Comparison of ENCODE assay signal across 16 cellular contexts in the genomic region with DNA sequence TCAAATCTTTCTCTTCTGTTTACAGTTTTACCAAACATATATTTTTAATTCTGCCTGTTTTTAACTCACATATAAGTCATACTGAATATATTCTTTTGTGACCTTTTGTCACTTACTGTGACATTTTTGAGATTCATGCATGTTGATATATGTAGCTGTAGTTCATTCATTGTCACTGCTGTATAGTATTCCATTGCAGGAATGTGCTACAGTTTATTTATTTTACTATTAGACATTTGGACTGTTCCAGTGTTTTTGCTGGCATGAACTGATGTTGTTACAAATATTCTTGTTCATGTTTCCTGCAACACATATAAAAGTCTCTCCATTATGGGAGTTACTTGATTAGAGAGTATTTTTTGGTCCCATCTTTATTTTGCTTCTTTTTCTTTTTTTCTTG.
"Had no signal": no experiment of that assay in that cellular context is flagged by ENCODE, and none has a peak within 500 bp of the region (broad histone marks: within the 10 kb centered on the region; RNA-seq: fewer than 3 reads in every experiment).

No MANE protein-coding gene starts in this region.

- H3K27me3 ChIP-seq: dorsolateral prefrontal cortex, heart left ventricle, right lobe of liver, spleen had no signal

- DNase-seq: cortex of kidney; dorsolateral prefrontal cortex; effector CD8-positive, alpha-beta T cell; foreskin melanocyte; heart left ventricle; hippocampal formation; kidney glomerular epithelial cell; nephron progenitor cell; psoas muscle; retina; right lobe of liver; spleen; stimulated activated CD4-positive, alpha-beta T cell treated with anti-CD3 and anti-CD28 coated beads, Interleukin-15, amount 100 ng/mL, for 24 hours; stimulated activated CD4-positive, alpha-beta T cell treated with anti-CD3 and anti-CD28 coated beads, Interleukin-2, amount 100 ng/mL, for 24 hours; stimulated activated CD4-positive, alpha-beta T cell treated with anti-CD3 and anti-CD28 coated beads, Interleukin-4, amount 100 ng/mL, for 4 hours; stimulated activated naive B cell treated with anti-CD40 and anti-IgM and Interleukin-4, amounts not matched to agents 10 μg/mL and 1 μg/mL and 100 μg/mL, for 72 hours had no signal

- H3K4me3 ChIP-seq: dorsolateral prefrontal cortex, heart left ventricle, psoas muscle, right lobe of liver, spleen had no signal

- H3K27me3 Mint-ChIP-seq: stimulated activated naive B cell treated with anti-CD40 and anti-IgM and Interleukin-4, amounts not matched to agents 10 μg/mL and 1 μg/mL and 100 μg/mL, for 72 hours had no signal

- H3K27ac ChIP-seq: dorsolateral prefrontal cortex, heart left ventricle, psoas muscle, right lobe of liver, spleen had no signal

- ATAC-seq: heart left ventricle; psoas muscle; right lobe of liver; stimulated activated naive B cell treated with anti-CD40 and anti-IgM and Interleukin-4, amounts not matched to agents 10 μg/mL and 1 μg/mL and 100 μg/mL, for 72 hours had no signal

- H3K36me3 ChIP-seq: right lobe of liver had no signal

- H3K27ac Mint-ChIP-seq: nephron progenitor cell; stimulated activated naive B cell treated with anti-CD40 and anti-IgM and Interleukin-4, amounts not matched to agents 10 μg/mL and 1 μg/mL and 100 μg/mL, for 72 hours had no signal

- H3K4me3 Mint-ChIP-seq: nephron progenitor cell; stimulated activated naive B cell treated with anti-CD40 and anti-IgM and Interleukin-4, amounts not matched to agents 10 μg/mL and 1 μg/mL and 100 μg/mL, for 72 hours had no signal
